19 cellular contexts compared by ENCODE assay signal in genomic region chr1:20389551-20389950, GRCh38.
DNase-seq lines count a peak whose midpoint lies in the region; ATAC-seq and TF ChIP-seq lines count a peak whose summit lies in the region.
"Had no signal": no experiment of that assay in that cellular context is flagged by ENCODE, and none has a peak within 500 bp of the region (broad histone marks: within the 10 kb centered on the region; RNA-seq: fewer than 3 reads in every experiment).

No MANE protein-coding gene starts in this region.

- no peak overlapping the region for H2BK5ac ChIP-seq in IMR-90 (ENCODE audit: low read depth, low read length, poor library complexity, severe bottlenecking)

- H3K36me3 ChIP-seq in IMR-90 (ENCODE audit: control insufficient read depth, insufficient read depth, low read length) (no peaks in the 10 kb centered on the region), Karpas-422 (ENCODE audit: insufficient read depth, low read length) (no peaks in the 10 kb centered on the region), OCI-LY7 (ENCODE audit: insufficient read depth, low read length) (no peaks in the 10 kb centered on the region; the same call in 1 of the 2 replicates), sigmoid colon (no peaks in the 10 kb centered on the region), smooth muscle cell (ENCODE audit: low read depth) (no peaks in the 10 kb centered on the region)

- H3K4me2 ChIP-seq in IMR-90 (ENCODE audit: low read depth, low read length) = no peak overlapping the region
- H3K4me2 ChIP-seq in Karpas-422 (ENCODE audit: low read depth, low read length, poor library complexity, severe bottlenecking) = peak overlapping the region; percentile 11
- H3K4me2 ChIP-seq in OCI-LY7 (ENCODE audit: low read length) = peak overlapping the region; percentile 13
- no peak overlapping the region for H3K4me2 ChIP-seq in smooth muscle cell

- no TSS peak for BruUV-seq in IMR-90 (replicated peaks; lab: Mats Ljungman, UMichigan)
- BruUV-seq in OCI-LY7 (replicated peaks; lab: Mats Ljungman, UMichigan) = no TSS peak

- H3K79me2 ChIP-seq in Karpas-422 (ENCODE audit: low read length) (no peaks in the 10 kb centered on the region), OCI-LY7 (ENCODE audit: insufficient read depth, low read depth, low read length) (no peaks in the 10 kb centered on the region), smooth muscle cell (ENCODE audit: low read depth) (no peaks in the 10 kb centered on the region)

- no peak overlapping the region for H2AFZ ChIP-seq in IMR-90 (replicated peaks; ENCODE audit: low read length, poor library complexity)
- H2AFZ ChIP-seq in Karpas-422 (ENCODE audit: low read length) = no peak overlapping the region
- peak overlapping the region; percentile 5; the same call in 1 of the 2 replicates for H2AFZ ChIP-seq in OCI-LY7 (ENCODE audit: low read length)
- no peak overlapping the region for H2AFZ ChIP-seq in smooth muscle cell (ENCODE audit: low read depth)
- H2AFZ ChIP-seq: GM23248 had no signal

- TF ChIP-seq EP300 in sigmoid colon (IDR thresholded peaks at IDR 0.05) = no peak

- H3K27me3 ChIP-seq in IMR-90 (ENCODE audit: control insufficient read depth, insufficient read depth, low read length) = peaks cover 62% of the 10 kb centered on the region
- no peaks in the 10 kb centered on the region; the same call in 1 of the 2 replicates for H3K27me3 ChIP-seq in Karpas-422 (ENCODE audit: low read length)
- H3K27me3 ChIP-seq in sigmoid colon = peaks cover 4 to 41% (median 18%) of the 10 kb centered on the region in 3 donors
- peaks cover 78% of the 10 kb centered on the region for H3K27me3 ChIP-seq in smooth muscle cell (ENCODE audit: low read depth)

- no peak overlapping the region for H3K4ac ChIP-seq in IMR-90 (ENCODE audit: low read depth, low read length)

- H3K56ac ChIP-seq in IMR-90 (ENCODE audit: extremely low read depth, insufficient read depth, low read length) = no peak overlapping the region

- no CpG with 5 or more reads among the region's 11 CpGs for WGBS in IMR-90 (ENCODE audit: extremely low coverage in 2 of 2, insufficient read length in 1 of 2), 2 experiments
- WGBS in sigmoid colon, 2 donors = 82 to 86% methylated on average over 11 of the region's 11 CpGs
- 89% methylated on average over 11 of the region's 11 CpGs for WGBS in smooth muscle cell (ENCODE audit: low lambda C conversion rate)

- POLR2A ChIA-PET in IMR-90 (lab: Charles Lee; ENCODE audit: unreplicated experiment) = no interaction called here
- POLR2A ChIA-PET in OCI-LY7 (lab: Charles Lee) = interaction anchor here (1.0 to 3.4 kb wide), 6 partner anchors 8 to 36 kb away, joined by 3 to 17 read pairs (median 6); no protein-coding TSS in a partner anchor

- in situ Hi-C loops in IMR-90 (cut with MboI; ENCODE audit: low sequenced_read_pairs) = no loop called here

- H3K9me3 ChIP-seq in IMR-90 (ENCODE audit: control insufficient read depth, insufficient read depth, low read length) (no peaks in the 10 kb centered on the region), Karpas-422 (ENCODE audit: low read length) (no peaks in the 10 kb centered on the region), OCI-LY7 (ENCODE audit: low read length) (peaks cover 6% of the 10 kb centered on the region; the same call in 1 of the 2 replicates), sigmoid colon (no peaks in the 10 kb centered on the region), smooth muscle cell (replicated peaks; ENCODE audit: low read depth) (no peaks in the 10 kb centered on the region)
- H3K9me3 ChIP-seq: Caco-2 had no signal

- H3K4me3 ChIP-seq in IMR-90 (ENCODE audit: insufficient read depth, low read depth, low read length) = no peak overlapping the region
- H3K4me3 ChIP-seq in Karpas-422 (ENCODE audit: low read length) = no peak overlapping the region
- no peak overlapping the region for H3K4me3 ChIP-seq in OCI-LY7 (ENCODE audit: low read depth, low read length, poor library complexity, severe bottlenecking)
- H3K4me3 ChIP-seq in sigmoid colon = no peak overlapping the region
- no peak overlapping the region for H3K4me3 ChIP-seq in smooth muscle cell
- H3K4me3 ChIP-seq: GM12878, GM23248 had no signal

- H2BK20ac ChIP-seq in IMR-90 (ENCODE audit: low read depth, low read length) = no peak overlapping the region

- H4K20me1 ChIP-seq in IMR-90 (ENCODE audit: insufficient read depth, low read length) (no peaks in the 10 kb centered on the region), Karpas-422 (ENCODE audit: insufficient read depth, low read depth, low read length) (no peaks in the 10 kb centered on the region), OCI-LY7 (ENCODE audit: insufficient read depth, low read length) (no peaks in the 10 kb centered on the region), smooth muscle cell (ENCODE audit: low read depth) (no peaks in the 10 kb centered on the region)

- H3K9ac ChIP-seq in IMR-90 (ENCODE audit: low read depth, low read length) (no peak overlapping the region), Karpas-422 (ENCODE audit: low read length) (no peak overlapping the region), smooth muscle cell (ENCODE audit: low read depth) (no peak overlapping the region)
- H3K9ac ChIP-seq: GM23248 had no signal

- CTCF ChIA-PET in IMR-90 (lab: Yijun Ruan, JAX) (interaction anchor here (1.6 to 2.6 kb wide), 2 partner anchors 9 to 12 kb away, joined by 4 to 11 read pairs; no protein-coding TSS in a partner anchor), OCI-LY7 (lab: Charles Lee; ENCODE audit: unreplicated experiment) (interaction anchor here (1.0 kb wide), 1 partner anchor 28 kb away, joined by 3 read pairs; no protein-coding TSS in a partner anchor)

- no peak overlapping the region for H3K14ac ChIP-seq in IMR-90 (replicated peaks; ENCODE audit: low read depth, low read length)

- no peak overlapping the region for H3K23ac ChIP-seq in IMR-90 (ENCODE audit: low read depth, low read length)

- no peak overlapping the region for H2AK9ac ChIP-seq in IMR-90 (replicated peaks; ENCODE audit: low read depth, low read length, poor library complexity)

- no peak overlapping the region for H2BK15ac ChIP-seq in IMR-90 (ENCODE audit: low read depth, low read length)

- no peaks in the 10 kb centered on the region for H3K79me1 ChIP-seq in IMR-90 (ENCODE audit: low read depth in 1 of 2, low read length in 2 of 2)

- H2AK5ac ChIP-seq in IMR-90 (ENCODE audit: low read depth, low read length) = no peak overlapping the region; the same call in 1 of the 2 replicates

- DNase-seq in IMR-90 (no peak), Karpas-422 (no peak), OCI-LY7 (ENCODE audit: low spot score) (peak; percentile 39), sigmoid colon (peak; percentile 36), COLO829 (ENCODE audit: low spot score) (no peak), smooth muscle cell (lab: John Stamatoyannopoulos, UW; ENCODE audit: unreplicated experiment) (no peak)
- DNase-seq: C1 segment of cervical spinal cord; Caco-2; CD4-positive, alpha-beta memory T cell; DMS153; DMS79; EL; GDM1; GM23248; H7; HCEC 1CT had no signal

- intact Hi-C loops in IMR-90 (cut with micrococcal nuclease) (no loop called here), OCI-LY7 (cut with micrococcal nuclease; ENCODE audit: unreplicated experiment) (no loop called here), sigmoid colon (cut with DNase I) (no loop called here)

- no peak overlapping the region for H4K8ac ChIP-seq in IMR-90 (ENCODE audit: low read depth in 2 of 2, low read length in 2 of 2)

- H3K27ac ChIP-seq in IMR-90 (ENCODE audit: insufficient read depth, low read length) (no peak overlapping the region), Karpas-422 (ENCODE audit: low read length) (no peak overlapping the region), OCI-LY7 (ENCODE audit: low read depth, low read length, poor library complexity, severe bottlenecking) (no peak overlapping the region), sigmoid colon (no peak overlapping the region), smooth muscle cell (ENCODE audit: low read depth) (no peak overlapping the region)
- H3K27ac ChIP-seq: GM23248 had no signal

- H2BK120ac ChIP-seq in IMR-90 (ENCODE audit: low read depth, low read length) = no peak overlapping the region

- no peaks in the 10 kb centered on the region; the same call in 1 of the 2 replicates for H3K9me1 ChIP-seq in IMR-90 (ENCODE audit: insufficient read depth, low read length)

- H4K91ac ChIP-seq in IMR-90 (ENCODE audit: insufficient read depth, low read depth, low read length) = no peak overlapping the region

- H3F3A ChIP-seq in smooth muscle cell (ENCODE audit: low read depth) = no peaks in the 10 kb centered on the region

- H3K4me1 ChIP-seq in IMR-90 (ENCODE audit: control insufficient read depth, insufficient read depth, low read length) (no peaks in the 10 kb centered on the region), Karpas-422 (ENCODE audit: low read length) (peaks cover 66% of the 10 kb centered on the region), OCI-LY7 (ENCODE audit: insufficient read depth, low read length, poor library complexity, severe bottlenecking) (peaks cover 56% of the 10 kb centered on the region), sigmoid colon (no peaks in the 10 kb centered on the region), smooth muscle cell (ENCODE audit: low read depth) (no peaks in the 10 kb centered on the region)
- H3K4me1 ChIP-seq: Caco-2 had no signal

- TF ChIP-seq CTCF in IMR-90 (conservative IDR thresholded peaks at IDR 0.05; ENCODE audit: low read depth, low read length) (no peak), OCI-LY7 (conservative IDR thresholded peaks at IDR 0.05; ENCODE audit: low read length) (no peak), sigmoid colon (IDR thresholded peaks at IDR 0.05) (no peak), smooth muscle cell (IDR thresholded peaks at IDR 0.05; ENCODE audit: borderline replicate concordance, insufficient read depth, poor library complexity, severe bottlenecking) (no peak)

- ATAC-seq in IMR-90 (ENCODE audit: low read depth) (peak; percentile 21; the same call in 1 of the 2 replicates), GM19463 (IDR thresholded peaks at IDR 0.05; ENCODE audit: unreplicated experiment) (no peak), GM19395 (IDR thresholded peaks at IDR 0.05; ENCODE audit: unreplicated experiment) (no peak)
- ATAC-seq: GM12878 had no signal

- H4K5ac ChIP-seq in IMR-90 (ENCODE audit: low read depth, low read length) = no peak overlapping the region

- no peaks in the 10 kb centered on the region for H3K9me2 ChIP-seq in Karpas-422 (replicated peaks; ENCODE audit: insufficient read depth, low read length)
- H3K9me2 ChIP-seq in OCI-LY7 (ENCODE audit: insufficient read depth, low read length) = no peaks in the 10 kb centered on the region

- TF ChIP-seq RAD21 in IMR-90 (IDR thresholded peaks at IDR 0.05; ENCODE audit: low read length) = no peak

- TF ChIP-seq POLR2A in IMR-90 (IDR thresholded peaks at IDR 0.05; ENCODE audit: low read depth, low read length) (no peak), sigmoid colon (IDR thresholded peaks at IDR 0.05) (no peak)

- dilution Hi-C loops in IMR-90 (cut with HindIII; ENCODE audit: low sequenced_read_pairs, unreplicated experiment) = no loop called here

- no peak overlapping the region for H3K18ac ChIP-seq in IMR-90 (ENCODE audit: low read depth, low read length)

Comparison
In these comparisons a context has a peak if more than half of its experiments do, and no peak if none do; other contexts are left out.
1. DNase-seq: peak in OCI-LY7 (single experiment) and sigmoid colon (single experiment); none in IMR-90 (single experiment), Karpas-422 (single experiment), COLO829 (single experiment) and smooth muscle cell (single experiment).
2. H3K4me2 ChIP-seq: peak in Karpas-422 (single experiment) and OCI-LY7 (single experiment); none in IMR-90 (single experiment) and smooth muscle cell (single experiment).